1 cellular context compared by ENCODE assay signal in genomic region chr2:170248574-170249393, GRCh38.
TF ChIP-seq lines count a peak whose summit lies in the region.

No MANE protein-coding gene starts in this region.

TF ChIP-seq in K562, 482 proteins besides CTCF, POLR2A, EP300 and RAD21 (continued from another document and continues in another):
- TF ChIP-seq BCLAF1 (IDR thresholded peaks at IDR 0.05; ENCODE audit: borderline replicate concordance in 1 of 2, control insufficient read depth in 1 of 2, low read depth in 2 of 2, low read length in 1 of 2), result no peak
- TF ChIP-seq ZFP36 (IDR thresholded peaks at IDR 0.05; ENCODE audit: low read depth, low read length, partially characterized antibody), result no peak
- no peak for TF ChIP-seq ZNF75A (CRISPR knock-in tag; IDR thresholded peaks at IDR 0.05)
- TF ChIP-seq FOXJ3 (CRISPR knock-in tag; IDR thresholded peaks at IDR 0.05), result no peak
- no peak for TF ChIP-seq YBX1 (IDR thresholded peaks at IDR 0.05)
- no peak for TF ChIP-seq MTA2 (IDR thresholded peaks at IDR 0.05; ENCODE audit: low read depth)
- TF ChIP-seq ZKSCAN1 (IDR thresholded peaks at IDR 0.05; ENCODE audit: low read depth, low read length), result no peak
- peak; percentile 36; the same call in 1 of the 2 replicates for TF ChIP-seq MECOM (CRISPR knock-in tag; IDR thresholded peaks at IDR 0.05)
- TF ChIP-seq ZNF707 (CRISPR knock-in tag; conservative IDR thresholded peaks at IDR 0.05), result no peak
- no peak for TF ChIP-seq CLOCK (CRISPR knock-in tag; IDR thresholded peaks at IDR 0.05; ENCODE audit: borderline replicate concordance)
- no peak for TF ChIP-seq PHB (CRISPR knock-in tag; IDR thresholded peaks at IDR 0.05)
- no peak for TF ChIP-seq ZNF318 (IDR thresholded peaks at IDR 0.05; ENCODE audit: borderline replicate concordance in 1 of 2, low read depth in 1 of 2)
- TF ChIP-seq EZH2 (IDR thresholded peaks at IDR 0.05; ENCODE audit: borderline replicate concordance, low read depth, low read length), result no peak
- no peak for TF ChIP-seq ZNF140 (CRISPR knock-in tag; IDR thresholded peaks at IDR 0.05)
- TF ChIP-seq E2F1 (CRISPR knock-in tag; IDR thresholded peaks at IDR 0.05), result no peak
- no peak for TF ChIP-seq BDP1 (IDR thresholded peaks at IDR 0.05; ENCODE audit: insufficient read depth, insufficient read length)
- no peak for TF ChIP-seq FOXK1 (CRISPR knock-in tag; IDR thresholded peaks at IDR 0.05; ENCODE audit: borderline replicate concordance)
- TF ChIP-seq ZNF324 (CRISPR knock-in tag; IDR thresholded peaks at IDR 0.05), result no peak
- TF ChIP-seq ARID4B (CRISPR knock-in tag; IDR thresholded peaks at IDR 0.05), result no peak
- peak; percentile 79; the same call in 1 of the 2 replicates for TF ChIP-seq ZNF583 (CRISPR knock-in tag; IDR thresholded peaks at IDR 0.05)
- TF ChIP-seq ELK1 (CRISPR knock-in tag; IDR thresholded peaks at IDR 0.05), result no peak
- TF ChIP-seq HMGN3 (IDR thresholded peaks at IDR 0.05; ENCODE audit: borderline replicate concordance, extremely low read depth, insufficient read length, low read depth, low read length), result no peak
- TF ChIP-seq NELFE (IDR thresholded peaks at IDR 0.05; ENCODE audit: insufficient read depth, insufficient read length), result no peak
- no peak for TF ChIP-seq NR2C2 (CRISPR knock-in tag; IDR thresholded peaks at IDR 0.05)
- TF ChIP-seq NR2C2 (tag; IDR thresholded peaks at IDR 0.05), result peak; percentile 40; the same call in 1 of the 2 replicates
- peak; percentile 90 for TF ChIP-seq ZNF165 (CRISPR knock-in tag; IDR thresholded peaks at IDR 0.05; ENCODE audit: borderline replicate concordance)
